ENCODE assay signal across 12 cellular contexts in the genomic region with DNA sequence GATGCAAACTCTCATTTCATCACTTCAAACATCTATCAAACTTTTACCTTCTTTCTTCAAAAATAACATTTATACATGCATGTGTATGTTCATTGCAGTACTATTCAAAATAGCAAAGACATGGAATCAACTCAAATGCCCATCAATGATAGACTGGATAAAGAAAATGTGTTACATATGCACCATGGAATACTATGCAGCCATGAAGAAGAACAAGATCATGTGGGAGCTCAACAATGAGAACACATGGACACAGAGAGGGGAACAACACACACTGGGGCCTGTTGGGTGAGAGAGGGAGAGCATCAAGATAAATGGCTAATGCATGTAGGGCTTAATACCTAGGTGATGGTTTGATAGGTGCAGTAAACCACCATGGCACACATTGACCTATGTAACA. TPM values are rescaled to one million over a fixed set of nuclear protein-coding genes. Genes with fewer than 3 reads are reported as not detected.
"Had no signal": no experiment of that assay in that cellular context is flagged by ENCODE, and none has a peak within 500 bp of the region (broad histone marks: within the 10 kb centered on the region; RNA-seq: fewer than 3 reads in every experiment).

No MANE protein-coding gene starts in this region.

RNA-seq across cellular contexts. Expression of a gene that starts 13.1 kb away (rescaled TPM):
- total RNA-seq: activated naive CD4-positive, alpha-beta T cell treated with anti-CD3 and anti-CD28 coated beads for 36 hours; activated naive CD4-positive, alpha-beta T cell treated with anti-CD3 and anti-CD28 coated beads, Interleukin-2, amount 50 U/mL, for 72 hours; activated naive CD8-positive, alpha-beta T cell treated with anti-CD3 and anti-CD28 coated beads for 36 hours; activated naive CD8-positive, alpha-beta T cell treated with anti-CD3 and anti-CD28 coated beads, Interleukin-2, amount 10 ng/mL, durations not matched to agents 7 days and 5 days; activated T-cell treated with anti-CD3 and anti-CD28 coated beads, Interleukin-2, amount 50 U/mL, for 4 hours; activated T-cell treated with anti-CD3 and anti-CD28 coated beads, Interleukin-2, amount 50 U/mL, for 72 hours; activated T-helper 1 cell treated with anti-CD3 and anti-CD28 coated beads, Interleukin-12 subunit alpha, Interleukin-12 subunit beta, Interleukin-2, Interleukin-4 antibody, amounts not matched to agents 30 ng/mL and 10 ng/mL and 1 ng/mL, durations not matched to agents 14 hours and 24 hours and 36 hours; activated T-helper 17 cell treated with anti-CD3 and anti-CD28 coated beads, Interleukin-2, amount 50 U/mL, for 72 hours; activated T-helper 2 cell treated with anti-CD3 and anti-CD28 coated beads, Interferon-gamma antibody, Interleukin-2, Interleukin-4, amounts not matched to agents 10 μg/mL and 5 μg/mL and 100 μg/mL, durations not matched to agents 14 hours and 24 hours and 36 hours; bronchial epithelial cell; chondrocyte had no signal
- polyA plus RNA-seq: aorta had no signal
